12 cellular contexts compared by ENCODE assay signal in the genomic region with DNA sequence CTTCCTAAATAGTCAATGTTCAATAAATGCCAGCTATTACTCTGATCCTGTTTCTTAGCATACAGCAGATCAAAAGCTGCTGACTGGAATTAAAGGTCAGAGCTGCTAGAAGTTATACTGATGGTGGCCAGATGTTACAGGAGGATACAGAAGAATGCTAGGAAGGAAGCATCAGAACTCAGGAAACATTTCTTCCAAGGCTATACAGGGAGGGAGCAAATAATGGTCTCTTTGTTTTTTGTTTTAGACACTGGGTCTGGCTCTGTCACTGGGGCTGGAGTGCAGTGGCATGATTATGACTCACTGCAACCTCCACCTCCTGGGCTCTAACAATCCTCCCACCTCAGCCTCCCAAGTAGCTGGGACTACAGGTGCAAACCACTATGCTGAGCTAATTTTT.
DNase-seq lines count a peak whose midpoint lies in the region; ATAC-seq, FAIRE-seq and TF ChIP-seq lines count a peak whose summit lies in the region.
"Had no signal": no experiment of that assay in that cellular context is flagged by ENCODE, and none has a peak within 500 bp of the region (broad histone marks: within the 10 kb centered on the region; RNA-seq: fewer than 3 reads in every experiment).

No MANE protein-coding gene starts in this region.

- H3K4me3 Mint-ChIP-seq in type B pancreatic cell, result no peak overlapping the region
- H3K4me3 Mint-ChIP-seq: CD14-positive monocyte; CD8-positive, alpha-beta T cell had no signal

- no peaks in the 10 kb centered on the region for H3K4me1 Mint-ChIP-seq in type B pancreatic cell (ENCODE audit: unreplicated experiment)
- H3K4me1 Mint-ChIP-seq: CD14-positive monocyte had no signal

- peaks cover 9% of the 10 kb centered on the region for H3K9me3 Mint-ChIP-seq in type B pancreatic cell

- DNase-seq in GM19239 (ENCODE audit: insufficient read length, low spot score) (no peak), foreskin melanocyte (peak; percentile 18), type B pancreatic cell (ENCODE audit: extremely low spot score, unreplicated experiment) (no peak), lower leg skin (ENCODE audit: low spot score in 2 of 2) (no peak)
- DNase-seq: Caco-2; CD8-positive, alpha-beta T cell; DMS53; GOT3 had no signal

- no peak for ATAC-seq in GM21723 (IDR thresholded peaks at IDR 0.05; ENCODE audit: unreplicated experiment)
- ATAC-seq: CD8-positive, alpha-beta T cell had no signal

- FAIRE-seq in GM19239 (lab: Jason Lieb, UNC) (peak; percentile 78), endometrium (lab: Jason Lieb, UNC) (peak; percentile 65)

- intact Hi-C loops in lower leg skin (cut with DNase I; ENCODE audit: low total_unique reads), result no loop called here

- no peak overlapping the region for H3K27ac Mint-ChIP-seq in type B pancreatic cell
- H3K27ac Mint-ChIP-seq: CD14-positive monocyte; CD8-positive, alpha-beta T cell had no signal

- no peak overlapping the region for H3K4me3 ChIP-seq in lower leg skin (ENCODE audit: low read depth, poor library complexity, severe bottlenecking)
- H3K4me3 ChIP-seq: HAP-1 had no signal

- H3K36me3 Mint-ChIP-seq in type B pancreatic cell, result no peaks in the 10 kb centered on the region
- H3K36me3 Mint-ChIP-seq: CD14-positive monocyte; CD8-positive, alpha-beta T cell had no signal

- TF ChIP-seq CTCF in type B pancreatic cell (conservative IDR thresholded peaks at IDR 0.05) (no peak), lower leg skin (IDR thresholded peaks at IDR 0.05) (no peak)

- TF ChIP-seq POLR2A in lower leg skin (IDR thresholded peaks at IDR 0.05), result no peak

- no peaks in the 10 kb centered on the region for H3K27me3 Mint-ChIP-seq in type B pancreatic cell
